ENCODE assay signal across 10 cellular contexts in genomic region chr5:160133071-160133917, GRCh38. TPM values are rescaled to one million over a fixed set of nuclear protein-coding genes. Genes with fewer than 3 reads are reported as not detected.
DNase-seq lines count a peak whose midpoint lies in the region; ATAC-seq and TF ChIP-seq lines count a peak whose summit lies in the region.
"Had no signal": no experiment of that assay in that cellular context is flagged by ENCODE, and none has a peak within 500 bp of the region (broad histone marks: within the 10 kb centered on the region; RNA-seq: fewer than 3 reads in every experiment).

No MANE protein-coding gene starts in this region.

- no peaks in the 10 kb centered on the region for H3K9me3 ChIP-seq in uterus

- H3K4me1 ChIP-seq in uterus, result peaks cover 0 to 3% of the 10 kb centered on the region in 2 donors

- peak; percentile 6 for DNase-seq in NCI-H2107 (lab: John Stamatoyannopoulos, UW)
- no peak for DNase-seq in NCI-H2107 treated with DMSO at 0.1 percent for 48 hours (lab: John Stamatoyannopoulos, UW; ENCODE audit: unreplicated experiment)
- peak; percentile 31 for DNase-seq in fibroblast of villous mesenchyme (ENCODE audit: low read depth)
- DNase-seq in mucosa of gallbladder (ENCODE audit: low spot score), result peak; percentile 16
- DNase-seq in uterus, result peak; percentile 16 to 27
- no peak for DNase-seq in LoVo (ENCODE audit: low spot score)
- DNase-seq in SIG-M5 (lab: John Stamatoyannopoulos, UW), result no peak
- DNase-seq: ACHN; activated T-cell treated with anti-CD3 and anti-CD28 coated beads, Interleukin-2, amount 50 U/mL, for 1 hour had no signal

- no peak overlapping the region for H3K4me3 ChIP-seq in fibroblast of villous mesenchyme (ENCODE audit: low read depth, low read length)
- H3K4me3 ChIP-seq in uterus, result no peak overlapping the region

- intact Hi-C loops in uterus (cut with DNase I; ENCODE audit: low total_unique reads), result no loop called here

- ATAC-seq in GM21526 (IDR thresholded peaks at IDR 0.05; ENCODE audit: low FRiP score, unreplicated experiment), result no peak

- no peak for TF ChIP-seq POLR2A in uterus (IDR thresholded peaks at IDR 0.05)

- H3K27me3 ChIP-seq in uterus, result no peaks in the 10 kb centered on the region

- H3K36me3 ChIP-seq in uterus, result no peaks in the 10 kb centered on the region

- H3K27ac ChIP-seq in uterus, result peak overlapping the region; percentile 31 to 45

- TF ChIP-seq CTCF in fibroblast of villous mesenchyme (IDR thresholded peaks at IDR 0.05; ENCODE audit: insufficient read depth, low read depth, low read length) (no peak), uterus (IDR thresholded peaks at IDR 0.05) (no peak)

RNA-seq across cellular contexts. Expression of gene PWWP2A, which starts 14.0 kb away (rescaled TPM):
- total RNA-seq in fibroblast of villous mesenchyme (18.0 and 25.5 TPM in 2 replicates), mucosa of gallbladder (26.3 TPM), uterus (10 to 100 TPM; 12.9 to 46.3 (median 28.1) TPM)

Comparison
In these comparisons a context has a peak if more than half of its experiments do, and no peak if none do; other contexts are left out.
1. DNase-seq: peak in NCI-H2107 (single experiment), fibroblast of villous mesenchyme (single experiment), mucosa of gallbladder (single experiment) and uterus (2 of 2); none in NCI-H2107 treated with DMSO at 0.1 percent for 48 hours (single experiment), LoVo (single experiment) and SIG-M5 (single experiment).